ENCODE assay signal across 8 cellular contexts in the genomic region with DNA sequence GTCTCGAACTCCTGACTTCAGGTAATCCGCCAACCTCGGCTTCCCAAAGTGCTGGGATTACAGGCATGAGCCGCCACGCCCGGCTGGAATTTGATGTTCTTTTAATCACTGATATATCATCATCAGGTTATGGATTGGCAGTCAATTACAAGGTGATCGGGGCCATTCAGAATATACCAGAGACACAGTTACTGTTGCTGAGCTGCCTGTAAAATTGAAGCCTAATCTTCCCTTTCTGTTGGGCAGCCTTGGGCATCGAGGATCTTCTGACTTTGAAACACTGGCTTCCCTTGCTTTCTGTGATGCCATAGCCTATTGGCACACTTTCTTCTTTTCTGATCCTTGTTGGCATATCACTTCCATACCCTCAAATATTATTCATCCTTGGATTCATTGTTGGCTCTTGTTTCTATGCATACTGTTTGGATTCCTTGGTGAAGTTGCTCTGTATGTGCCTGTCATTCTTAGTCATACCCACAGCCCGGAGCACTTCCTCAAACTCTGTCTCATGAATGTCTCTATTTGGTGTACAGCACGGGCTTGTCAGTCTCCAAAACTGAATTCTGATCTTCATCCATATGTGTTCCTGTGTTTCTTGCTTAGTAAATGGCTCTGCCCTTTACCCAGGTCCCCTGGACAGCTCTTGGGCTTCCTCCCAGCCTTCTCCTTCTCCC.
DNase-seq lines count a peak whose midpoint lies in the region; ATAC-seq, FAIRE-seq and TF ChIP-seq lines count a peak whose summit lies in the region.
"Not testable (repeated sequence)": the region's sequence is repeated elsewhere in the genome, so short reads cannot be mapped to it uniquely, and the experiment has no call there.

No MANE protein-coding gene starts in this region.

- H3K27ac ChIP-seq in GM23248: peak overlapping the region; percentile 76
- not testable (repeated sequence) for H3K27ac ChIP-seq in lower lobe of right lung

- H3K9ac ChIP-seq in GM23248: peak overlapping the region; percentile 46
- H3K9ac ChIP-seq in adipocyte (ENCODE audit: low read length): not testable (repeated sequence)

- not testable (repeated sequence) for H3K79me2 ChIP-seq in GM23248 (ENCODE audit: insufficient read depth)

- intact Hi-C loops in CD14-positive monocyte (cut with micrococcal nuclease): loop anchor here in 1 of 2 donors (5.0 kb wide), 1 partner anchor 61 kb away; no protein-coding TSS in a partner anchor
- intact Hi-C loops in lower lobe of right lung (cut with DNase I): not testable (repeated sequence)

- peak overlapping the region; percentile 99 to 100 (median 99) for H3K27ac Mint-ChIP-seq in CD14-positive monocyte

- not testable (repeated sequence) for TF ChIP-seq CTCF in CD14-positive monocyte (IDR thresholded peaks at IDR 0.05); lower lobe of right lung (IDR thresholded peaks at IDR 0.05)

- H3K27me3 ChIP-seq in GM23248 (replicated peaks; ENCODE audit: insufficient read depth); adipocyte (replicated peaks; ENCODE audit: control insufficient read depth, insufficient read depth, low read length); lower lobe of right lung (ENCODE audit: low read depth): not testable (repeated sequence)

- H3K4me2 ChIP-seq in GM23248 (ENCODE audit: unreplicated experiment): peak overlapping the region; percentile 22

- H3K9me3 Mint-ChIP-seq in CD14-positive monocyte: not testable (repeated sequence)

- peaks cover 21% of the 10 kb centered on the region for H3K4me1 ChIP-seq in GM23248 (ENCODE audit: insufficient read depth)
- H3K4me1 ChIP-seq in adipocyte (ENCODE audit: control insufficient read depth, insufficient read depth, low read length); lower lobe of right lung: not testable (repeated sequence)

- FAIRE-seq in RCC 7860 (lab: Jason Lieb, UNC): peak; percentile 17

- H3K27me3 Mint-ChIP-seq in CD14-positive monocyte (ENCODE audit: low read depth in 3 of 3): not testable (repeated sequence)

- peak overlapping the region; percentile 60 to 84 for H3K4me3 Mint-ChIP-seq in CD14-positive monocyte

- not testable (repeated sequence) for H3K36me3 Mint-ChIP-seq in CD14-positive monocyte

- not testable (repeated sequence) for H3K4me3 ChIP-seq in GM23248; adipocyte (ENCODE audit: low read length); lower lobe of right lung

- not testable (repeated sequence) for H4K20me1 ChIP-seq in GM23248 (ENCODE audit: insufficient read depth)

- WGBS in GM23248 (ENCODE audit: low coverage in 1 of 2, low lambda C conversion rate in 2 of 2, missing lambda C conversion rate in 2 of 2), 2 experiments: 71 to 74% methylated on average over 10 of the region's 10 CpGs

- H3F3A ChIP-seq in GM23248 (ENCODE audit: insufficient read depth): not testable (repeated sequence)

- H3K9me2 ChIP-seq in GM23248 (ENCODE audit: insufficient read depth): not testable (repeated sequence)

- not testable (repeated sequence) for H3K36me3 ChIP-seq in GM23248 (ENCODE audit: low read depth); adipocyte (ENCODE audit: control insufficient read depth, insufficient read depth, low read length, severe bottlenecking); lower lobe of right lung

- DNase-seq in CD14-positive monocyte (ENCODE audit: low spot score) (peak; percentile 89), GM23248 (peak; percentile 81), LHCN-M2 (ENCODE audit: low read depth) (peak; percentile 87), RCC 7860 (ENCODE audit: low spot score) (peak; percentile 83), adipocyte (ENCODE audit: low read depth) (peak; percentile 39), stromal cell of bone marrow (ENCODE audit: low read depth) (peak; percentile 78)
- not testable (repeated sequence) for DNase-seq in lower lobe of right lung

- H3K4me1 Mint-ChIP-seq in CD14-positive monocyte: peaks cover 49% of the 10 kb centered on the region

- H2AFZ ChIP-seq in GM23248: not testable (repeated sequence)

- in situ Hi-C loops in GM23248 (cut with MboI): not testable (repeated sequence)

- ATAC-seq in esophagus mucosa (peak; percentile 91), lower lobe of right lung (peak; percentile 70 to 76)

- not testable (repeated sequence) for H3K9me3 ChIP-seq in GM23248 (ENCODE audit: low read depth); adipocyte (ENCODE audit: control insufficient read depth, low read length); lower lobe of right lung
